Comparison of ENCODE assay signal across 8 cellular contexts in the genomic region with DNA sequence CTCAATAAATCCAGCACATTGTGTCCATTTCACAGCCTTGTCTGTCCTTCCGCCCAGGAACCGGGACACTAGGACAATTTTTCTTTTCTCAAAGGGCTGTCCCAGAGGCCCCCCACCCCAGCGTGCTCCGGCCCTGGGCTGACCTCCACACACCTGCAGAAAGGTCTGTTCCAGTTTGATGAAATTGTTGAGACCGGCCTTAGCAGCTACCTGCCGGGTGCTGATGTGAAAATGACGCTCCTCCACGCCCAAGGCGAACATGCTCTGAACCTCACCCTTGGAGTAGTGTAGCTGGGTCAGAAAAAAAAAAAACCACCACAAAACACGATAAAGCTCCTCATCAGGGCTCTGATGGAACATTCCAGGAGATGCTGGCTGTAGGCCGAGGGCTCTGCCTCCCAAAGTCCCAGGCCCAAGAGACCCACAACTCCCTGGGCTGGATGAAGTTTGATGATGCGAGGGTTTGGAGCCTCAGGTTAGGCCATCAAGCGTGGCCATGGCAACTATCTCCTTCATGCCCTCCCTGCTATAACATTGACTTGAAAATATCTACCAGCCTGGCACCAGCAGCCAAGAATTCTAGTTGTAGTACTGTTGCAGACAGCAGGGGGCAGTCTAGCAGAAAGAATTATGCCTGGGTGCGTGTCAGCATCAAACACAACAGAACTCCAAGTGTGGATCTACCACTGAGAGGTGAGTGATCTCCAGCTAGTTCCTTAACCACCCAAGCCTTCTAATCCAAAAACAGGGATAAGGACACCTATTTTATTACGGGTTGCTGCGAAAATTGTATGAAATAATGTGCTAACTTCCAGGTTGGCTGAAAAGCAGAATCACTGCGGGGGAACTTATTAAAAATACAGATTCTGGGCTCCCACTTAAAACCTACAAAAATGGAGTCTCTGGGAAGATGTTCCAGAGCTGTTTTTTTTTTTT.
DNase-seq lines count a peak whose midpoint lies in the region; ATAC-seq, FAIRE-seq and TF ChIP-seq lines count a peak whose summit lies in the region.

No MANE protein-coding gene starts in this region.

- no peak overlapping the region for H4K8ac ChIP-seq in trophoblast cell (ENCODE audit: low read depth, low read length)

- no peak overlapping the region for H2BK120ac ChIP-seq in trophoblast cell (ENCODE audit: insufficient read depth, low read length, poor library complexity)

- no peak overlapping the region for H3K4ac ChIP-seq in trophoblast cell (ENCODE audit: low read depth, low read length)

- H3K9ac ChIP-seq in trophoblast cell (ENCODE audit: low read length): no peak overlapping the region

- no peak overlapping the region for H3K27ac ChIP-seq in RWPE2 (ENCODE audit: poor library complexity, severe bottlenecking)
- no peak overlapping the region for H3K27ac ChIP-seq in trophoblast cell (ENCODE audit: low read depth, low read length)
- no peak overlapping the region for H3K27ac ChIP-seq in uterus

- H3K4me1 ChIP-seq in RWPE2 (ENCODE audit: insufficient read depth, poor library complexity, severe bottlenecking): no peaks in the 10 kb centered on the region
- H3K4me1 ChIP-seq in trophoblast cell (ENCODE audit: control insufficient read depth in 1 of 2, insufficient read depth in 2 of 2, low read length in 2 of 2): no peaks in the 10 kb centered on the region
- no peaks in the 10 kb centered on the region for H3K4me1 ChIP-seq in uterus

- ATAC-seq in RWPE2 (ENCODE audit: low read depth) (peak; percentile 70; the same call in 2 of the 3 replicates), GM18861 (IDR thresholded peaks at IDR 0.05; ENCODE audit: unreplicated experiment) (no peak)

- no peak overlapping the region for H3K4me2 ChIP-seq in trophoblast cell (ENCODE audit: low read length)

- H3K27me3 ChIP-seq in RWPE2 (ENCODE audit: insufficient read depth, poor library complexity, severe bottlenecking) (no peaks in the 10 kb centered on the region), trophoblast cell (ENCODE audit: insufficient read depth, low read length) (no peaks in the 10 kb centered on the region), uterus (no peaks in the 10 kb centered on the region)

- no peak overlapping the region for H2AK5ac ChIP-seq in trophoblast cell (ENCODE audit: low read length)

- no peak overlapping the region for H3K14ac ChIP-seq in trophoblast cell (ENCODE audit: low read length)

- TF ChIP-seq CTCF in RWPE2 (IDR thresholded peaks at IDR 0.05; ENCODE audit: poor library complexity, severe bottlenecking): peak; percentile 84
- peak; percentile 53 to 88 (median 62) for TF ChIP-seq CTCF in uterus (IDR thresholded peaks at IDR 0.05)

- H4K91ac ChIP-seq in trophoblast cell (ENCODE audit: low read depth, low read length): no peak overlapping the region

- intact Hi-C loops in uterus (cut with DNase I; ENCODE audit: low total_unique reads): loop anchor here (10.0 kb wide), 1 partner anchor 237 kb away; no protein-coding TSS in a partner anchor

- no CpG with 5 or more reads among the region's 17 CpGs for WGBS in trophoblast cell (ENCODE audit: extremely low coverage, insufficient coverage, insufficient read length)

- no peak overlapping the region for H2AFZ ChIP-seq in trophoblast cell (ENCODE audit: insufficient read depth, low read length, poor library complexity)

- H3K23ac ChIP-seq in trophoblast cell (ENCODE audit: low read length): no peak overlapping the region

- no peaks in the 10 kb centered on the region for H3K9me3 ChIP-seq in RWPE2 (ENCODE audit: severe bottlenecking)
- H3K9me3 ChIP-seq in trophoblast cell (ENCODE audit: insufficient read depth, low read depth, low read length): peaks cover 2% of the 10 kb centered on the region
- H3K9me3 ChIP-seq in uterus: no peaks in the 10 kb centered on the region

- H3K79me1 ChIP-seq in trophoblast cell (ENCODE audit: low read length): no peaks in the 10 kb centered on the region

- H3K4me3 ChIP-seq in RWPE2 (ENCODE audit: severe bottlenecking) (no peak overlapping the region), trophoblast cell (ENCODE audit: low read depth, low read length) (no peak overlapping the region), uterus (no peak overlapping the region)

- H3K36me3 ChIP-seq in RWPE2 (ENCODE audit: low read depth) (no peaks in the 10 kb centered on the region), trophoblast cell (ENCODE audit: control insufficient read depth in 1 of 2, insufficient read depth in 2 of 2, low read length in 2 of 2) (no peaks in the 10 kb centered on the region), uterus (no peaks in the 10 kb centered on the region)

- no peak overlapping the region for H2BK5ac ChIP-seq in trophoblast cell (ENCODE audit: low read depth, low read length, poor library complexity)

- no peak overlapping the region for H2BK12ac ChIP-seq in trophoblast cell (ENCODE audit: low read length)

- no peak for TF ChIP-seq POLR2A in uterus (IDR thresholded peaks at IDR 0.05)

- DNase-seq in D341Med (ENCODE audit: low spot score) (peak; percentile 79), HuH-7.5 (ENCODE audit: low spot score) (peak; percentile 90), RWPE2 (ENCODE audit: low spot score) (no peak), frontal cortex (ENCODE audit: low spot score in 2 of 2) (peak; percentile 51 to 62), trophoblast cell (peak; percentile 70 to 91), uterus (peak; percentile 60 to 69)
- peak; percentile 36 for DNase-seq in activated T-helper 9 cell treated with anti-CD3 and anti-CD28 coated beads, Interleukin-2, amount 50 U/mL, for 16 hours (ENCODE audit: low read depth)

- no peak for FAIRE-seq in frontal cortex (lab: Jason Lieb, UNC)

- H3K79me2 ChIP-seq in trophoblast cell (ENCODE audit: control insufficient read depth, insufficient read depth, low read length, poor library complexity): no peaks in the 10 kb centered on the region

- H3K18ac ChIP-seq in trophoblast cell (ENCODE audit: low read length): no peak overlapping the region

- H4K12ac ChIP-seq in trophoblast cell (ENCODE audit: low read depth, low read length): no peak overlapping the region
